In the genomic region with DNA sequence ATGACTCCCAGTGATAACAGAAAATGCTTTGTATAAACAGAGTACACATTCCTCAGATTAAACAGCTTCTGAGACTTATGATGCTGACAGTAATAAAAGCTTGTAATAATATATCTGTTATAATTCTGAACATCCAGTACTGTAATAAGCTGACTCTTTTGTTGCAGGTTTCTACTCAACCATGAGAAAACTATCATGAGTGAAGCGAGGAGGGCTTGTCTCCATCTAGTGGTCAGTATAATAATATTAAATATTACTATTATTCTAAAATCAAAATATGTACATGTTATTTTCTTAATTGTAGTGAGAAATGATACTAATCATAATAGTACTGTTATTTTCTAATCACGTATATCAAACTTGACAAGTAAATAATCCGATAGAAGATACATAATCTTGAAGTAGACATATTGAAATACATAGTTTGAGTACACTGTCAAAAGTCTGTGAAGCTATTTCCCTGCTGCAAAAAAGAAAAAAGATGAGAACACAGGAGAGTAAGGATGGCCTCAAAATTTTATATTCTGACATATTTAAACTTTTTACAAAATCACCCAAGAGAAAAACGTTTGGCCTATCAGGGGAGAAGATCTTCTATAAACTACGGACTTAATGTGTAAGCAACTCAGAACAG, we compare ENCODE assay signal across 8 cellular contexts.
DNase-seq lines count a peak whose midpoint lies in the region; ATAC-seq, FAIRE-seq and TF ChIP-seq lines count a peak whose summit lies in the region.

No MANE protein-coding gene starts in this region.

- no peak overlapping the region for H3K27ac ChIP-seq in C4-2B

- FAIRE-seq in islet of Langerhans (lab: Jason Lieb, UNC), result peak; percentile 92

- TF ChIP-seq CTCF in C4-2B (conservative IDR thresholded peaks at IDR 0.05), result peak; percentile 71
- TF ChIP-seq CTCF in WI38 (IDR thresholded peaks at IDR 0.05; ENCODE audit: low read depth, low read length), result peak; percentile 41; the same call in 1 of the 2 replicates
- TF ChIP-seq CTCF in WTC11 (IDR thresholded peaks at IDR 0.05), result no peak

- H3K4me3 ChIP-seq in WI38 (ENCODE audit: low read depth, low read length), result no peak overlapping the region

- POLR2A ChIA-PET in WTC11 (lab: Charles Lee), result no interaction called here

- no peaks in the 10 kb centered on the region for H3K9me3 Mint-ChIP-seq in stimulated activated effector memory CD8-positive, alpha-beta T cell treated with anti-CD3 and anti-CD28 coated beads, Interleukin-12 subunit alpha, Interleukin-12 subunit beta, amount 100 ng/mL, for 72 hours
- no peaks in the 10 kb centered on the region for H3K9me3 Mint-ChIP-seq in WTC11

- DNase-seq in stimulated activated effector memory CD8-positive, alpha-beta T cell treated with anti-CD3 and anti-CD28 coated beads, Interleukin-12 subunit alpha, Interleukin-12 subunit beta, amount 100 ng/mL, for 72 hours (ENCODE audit: low spot score in 2 of 2), result no peak
- no peak for DNase-seq in activated CD8-positive, alpha-beta memory T cell treated with anti-CD3 and anti-CD28 coated beads for 24 hours
- DNase-seq in WTC11 (ENCODE audit: low spot score), result no peak

- H3K4me3 Mint-ChIP-seq in stimulated activated effector memory CD8-positive, alpha-beta T cell treated with anti-CD3 and anti-CD28 coated beads, Interleukin-12 subunit alpha, Interleukin-12 subunit beta, amount 100 ng/mL, for 72 hours, result no peak overlapping the region
- H3K4me3 Mint-ChIP-seq in WTC11, result no peak overlapping the region

- ATAC-seq in HG03354 (IDR thresholded peaks at IDR 0.05; ENCODE audit: poor library complexity, severe bottlenecking, unreplicated experiment) (peak; percentile 61), HG03045 (IDR thresholded peaks at IDR 0.05; ENCODE audit: unreplicated experiment) (no peak), WTC11 (no peak)
- ATAC-seq in stimulated activated effector memory CD8-positive, alpha-beta T cell treated with anti-CD3 and anti-CD28 coated beads, Interleukin-12 subunit alpha, Interleukin-12 subunit beta, amount 100 ng/mL, for 72 hours, result no peak

- H3K36me3 Mint-ChIP-seq in stimulated activated effector memory CD8-positive, alpha-beta T cell treated with anti-CD3 and anti-CD28 coated beads, Interleukin-12 subunit alpha, Interleukin-12 subunit beta, amount 100 ng/mL, for 72 hours, result no peaks in the 10 kb centered on the region
- no peaks in the 10 kb centered on the region for H3K36me3 Mint-ChIP-seq in WTC11

- H3K27me3 Mint-ChIP-seq in WTC11 (ENCODE audit: low read depth), result peaks cover 22% of the 10 kb centered on the region

- no peak overlapping the region for H3K27ac Mint-ChIP-seq in stimulated activated effector memory CD8-positive, alpha-beta T cell treated with anti-CD3 and anti-CD28 coated beads, Interleukin-12 subunit alpha, Interleukin-12 subunit beta, amount 100 ng/mL, for 72 hours
- H3K27ac Mint-ChIP-seq in WTC11, result no peak overlapping the region

- no peaks in the 10 kb centered on the region for H3K4me1 Mint-ChIP-seq in stimulated activated effector memory CD8-positive, alpha-beta T cell treated with anti-CD3 and anti-CD28 coated beads, Interleukin-12 subunit alpha, Interleukin-12 subunit beta, amount 100 ng/mL, for 72 hours
- H3K4me1 Mint-ChIP-seq in WTC11, result 0 out of 2 replicates have a peak, but pooled peaks cover 2% of the 10 kb centered on the region

- CTCF ChIA-PET in WTC11 (lab: Charles Lee), result interaction anchor here (0.5 to 1.7 kb wide), 11 partner anchors 10 to 497 kb away, joined by 3 to 8 read pairs (median 4); a partner anchor contains a TSS

TF ChIP-seq in WTC11, 78 proteins besides CTCF, POLR2A, EP300 and RAD21:
- no peak for TF ChIP-seq NFYB (CRISPR knock-in tag; conservative IDR thresholded peaks at IDR 0.05; ENCODE audit: low read depth)
- TF ChIP-seq SP1 (CRISPR knock-in tag; conservative IDR thresholded peaks at IDR 0.05), result no peak
- TF ChIP-seq, protein P1, sequence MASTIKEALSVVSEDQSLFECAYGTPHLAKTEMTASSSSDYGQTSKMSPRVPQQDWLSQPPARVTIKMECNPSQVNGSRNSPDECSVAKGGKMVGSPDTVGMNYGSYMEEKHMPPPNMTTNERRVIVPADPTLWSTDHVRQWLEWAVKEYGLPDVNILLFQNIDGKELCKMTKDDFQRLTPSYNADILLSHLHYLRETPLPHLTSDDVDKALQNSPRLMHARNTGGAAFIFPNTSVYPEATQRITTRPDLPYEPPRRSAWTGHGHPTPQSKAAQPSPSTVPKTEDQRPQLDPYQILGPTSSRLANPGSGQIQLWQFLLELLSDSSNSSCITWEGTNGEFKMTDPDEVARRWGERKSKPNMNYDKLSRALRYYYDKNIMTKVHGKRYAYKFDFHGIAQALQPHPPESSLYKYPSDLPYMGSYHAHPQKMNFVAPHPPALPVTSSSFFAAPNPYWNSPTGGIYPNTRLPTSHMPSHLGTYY (CRISPR knock-in tag; IDR thresholded peaks at IDR 0.05), result no peak
- no peak for TF ChIP-seq NR1H2 (CRISPR knock-in tag; IDR thresholded peaks at IDR 0.05)
- TF ChIP-seq ZBTB21 (CRISPR knock-in tag; IDR thresholded peaks at IDR 0.05; ENCODE audit: borderline replicate concordance), result no peak
- no peak for TF ChIP-seq ZNF671 (CRISPR knock-in tag; IDR thresholded peaks at IDR 0.05)
- TF ChIP-seq ZNF121 (CRISPR knock-in tag; IDR thresholded peaks at IDR 0.05), result no peak
